10 cellular contexts compared by ENCODE assay signal in genomic region chr1:64343105-64343960, GRCh38.
A peak's percentile ranks its signal among the peaks of the same experiment; 100 is the strongest.
DNase-seq lines count a peak whose midpoint lies in the region; ATAC-seq and TF ChIP-seq lines count a peak whose summit lies in the region.
"Had no signal": no experiment of that assay in that cellular context is flagged by ENCODE, and none has a peak within 500 bp of the region (broad histone marks: within the 10 kb centered on the region; RNA-seq: fewer than 3 reads in every experiment).

No MANE protein-coding gene starts in this region.

- no peak overlapping the region for H2AFZ ChIP-seq in hepatocyte

- H3K36me3 ChIP-seq in hepatocyte (replicated peaks; ENCODE audit: insufficient read depth, low read depth) (no peaks in the 10 kb centered on the region), spleen (no peaks in the 10 kb centered on the region)

- H3K9me3 ChIP-seq in hepatocyte (ENCODE audit: low read depth) (no peaks in the 10 kb centered on the region), spleen (no peaks in the 10 kb centered on the region)

- no peaks in the 10 kb centered on the region for H3K27me3 ChIP-seq in hepatocyte
- H3K27me3 ChIP-seq in spleen (replicated peaks in 1 of 7) = no peaks in the 10 kb centered on the region

- no peaks in the 10 kb centered on the region for H4K20me1 ChIP-seq in hepatocyte (ENCODE audit: insufficient read depth, poor library complexity, severe bottlenecking)

- H3K9me2 ChIP-seq in hepatocyte (replicated peaks; ENCODE audit: insufficient read depth) = no peaks in the 10 kb centered on the region

- 30% methylated on average over 8 of the region's 8 CpGs for WGBS in hepatocyte (ENCODE audit: low lambda C conversion rate, missing lambda C conversion rate)
- WGBS in spleen, 5 donors = 68 to 85% (median 75%) methylated on average over 8 of the region's 8 CpGs

- no peak for TF ChIP-seq CTCF in hepatocyte (IDR thresholded peaks at IDR 0.05; ENCODE audit: poor library complexity)
- no peak for TF ChIP-seq CTCF in omental fat pad (IDR thresholded peaks at IDR 0.05)
- no peak for TF ChIP-seq CTCF in spleen (IDR thresholded peaks at IDR 0.05 in 8 of 11, conservative IDR thresholded peaks at IDR 0.05 in 3 of 11)

- intact Hi-C loops in left cardiac atrium (cut with DNase I) = no loop called here
- intact Hi-C loops in spleen (cut with DNase I; ENCODE audit: low total_unique reads) = no loop called here
- intact Hi-C loops in Right ventricle myocardium superior (cut with DNase I) = no loop called here

- H3K4me1 ChIP-seq in hepatocyte (ENCODE audit: insufficient read depth) (peaks cover 20% of the 10 kb centered on the region), spleen (no peaks in the 10 kb centered on the region)

- ATAC-seq in left cardiac atrium = no peak
- no peak for ATAC-seq in omental fat pad (ENCODE audit: low FRiP score)
- no peak for ATAC-seq in Right ventricle myocardium superior (ENCODE audit: poor library complexity)

- H3K79me2 ChIP-seq in hepatocyte = no peaks in the 10 kb centered on the region

- H3K27ac ChIP-seq in hepatocyte = peak overlapping the region; percentile 76
- no peak overlapping the region for H3K27ac ChIP-seq in spleen

- H3K4me2 ChIP-seq in hepatocyte = peak overlapping the region; percentile 21

- TF ChIP-seq POLR2A in spleen (IDR thresholded peaks at IDR 0.05) = no peak

- H3K4me3 ChIP-seq in hepatocyte (no peak overlapping the region), spleen (no peak overlapping the region)

- DNase-seq in COLO668 (lab: John Stamatoyannopoulos, UW; ENCODE audit: unreplicated experiment) (peak; percentile 67), M059J (ENCODE audit: low read depth) (peak; percentile 99), SW 1271 (lab: John Stamatoyannopoulos, UW) (peak; percentile 33 to 82), hepatocyte (ENCODE audit: low spot score) (peak; percentile 63), left cardiac atrium (no peak), omental fat pad (ENCODE audit: low spot score) (no peak), spleen (no peak), Right ventricle myocardium superior (no peak)
- DNase-seq: activated CD4-positive, CD25-positive, alpha-beta regulatory T cell; DMS79 had no signal

Comparison
In these comparisons a context has a peak if more than half of its experiments do, and no peak if none do; other contexts are left out.
1. DNase-seq: peak in COLO668 (single experiment), M059J (single experiment), SW 1271 (2 of 2) and hepatocyte (single experiment); none in left cardiac atrium (single experiment), omental fat pad (single experiment), spleen (single experiment) and Right ventricle myocardium superior (single experiment).